In the genomic region with DNA sequence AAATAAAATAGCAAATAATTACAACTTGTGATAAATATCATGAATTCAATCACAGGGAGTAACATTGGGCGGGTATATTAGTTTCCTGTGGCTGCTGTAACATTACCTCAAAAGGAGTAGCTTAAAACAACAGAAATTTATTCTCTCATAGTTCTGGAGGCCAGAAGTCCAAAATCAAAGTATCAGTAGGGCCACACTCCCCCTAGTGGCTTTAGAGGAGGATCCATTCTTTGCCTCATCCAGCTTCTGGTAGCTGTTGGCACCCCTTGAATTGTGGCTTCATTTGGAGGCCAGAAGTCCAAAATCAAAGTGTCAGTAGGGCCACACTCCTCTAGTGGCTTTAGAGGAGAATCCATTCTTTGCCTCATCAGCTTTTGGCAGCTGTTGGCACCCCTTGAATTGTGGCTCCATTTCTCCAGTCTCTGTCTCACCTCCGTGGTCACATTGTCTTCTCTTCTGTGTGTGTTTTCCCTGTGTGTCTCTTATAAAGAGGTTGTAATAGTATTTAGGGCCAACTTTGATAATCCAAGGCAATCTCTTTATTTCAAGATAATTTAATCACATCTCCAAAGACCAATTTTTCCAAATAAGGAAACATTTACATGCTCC, we compare ENCODE assay signal across 2 cellular contexts.
TF ChIP-seq lines count a peak whose summit lies in the region.

No MANE protein-coding gene starts in this region.

TF ChIP-seq in IMR-90, 13 proteins besides CTCF, POLR2A, EP300 and RAD21:
- TF ChIP-seq SMC3 (IDR thresholded peaks at IDR 0.05; ENCODE audit: low read depth, low read length), result peak; percentile 68
- no peak for TF ChIP-seq FOS (IDR thresholded peaks at IDR 0.05; ENCODE audit: low read depth, low read length)

TF ChIP-seq in GM12878, 131 proteins besides CTCF, POLR2A, EP300 and RAD21:
- TF ChIP-seq ASH2L (IDR thresholded peaks at IDR 0.05; ENCODE audit: borderline replicate concordance, low read depth), result no peak
- TF ChIP-seq EGR1 (IDR thresholded peaks at IDR 0.05; ENCODE audit: borderline replicate concordance in 1 of 2, low read depth in 2 of 2, low read length in 2 of 2), result no peak
- peak; percentile 24; the same call in 1 of the 2 replicates for TF ChIP-seq ZNF592 (IDR thresholded peaks at IDR 0.05)
- TF ChIP-seq IKZF1 (conservative IDR thresholded peaks at IDR 0.05), result no peak
- TF ChIP-seq NFIC (IDR thresholded peaks at IDR 0.05; ENCODE audit: low read depth, low read length), result no peak
- TF ChIP-seq SMARCA5 (IDR thresholded peaks at IDR 0.05), result no peak
- TF ChIP-seq ATF7 (IDR thresholded peaks at IDR 0.05; ENCODE audit: low read depth), result no peak
- TF ChIP-seq CBFB (IDR thresholded peaks at IDR 0.05; ENCODE audit: low read depth), result no peak
- TF ChIP-seq BCL3 (IDR thresholded peaks at IDR 0.05; ENCODE audit: borderline replicate concordance, insufficient read depth, low read depth, low read length, poor library complexity, severe bottlenecking), result no peak
- TF ChIP-seq SMC3 (IDR thresholded peaks at IDR 0.05; ENCODE audit: borderline replicate concordance, low read length), result peak; percentile 72; the same call in 1 of the 2 replicates
- TF ChIP-seq NKRF (conservative IDR thresholded peaks at IDR 0.05), result no peak
- no peak for TF ChIP-seq BMI1 (IDR thresholded peaks at IDR 0.05; ENCODE audit: borderline replicate concordance)
